Comparison of ENCODE assay signal across 18 cellular contexts in the genomic region with DNA sequence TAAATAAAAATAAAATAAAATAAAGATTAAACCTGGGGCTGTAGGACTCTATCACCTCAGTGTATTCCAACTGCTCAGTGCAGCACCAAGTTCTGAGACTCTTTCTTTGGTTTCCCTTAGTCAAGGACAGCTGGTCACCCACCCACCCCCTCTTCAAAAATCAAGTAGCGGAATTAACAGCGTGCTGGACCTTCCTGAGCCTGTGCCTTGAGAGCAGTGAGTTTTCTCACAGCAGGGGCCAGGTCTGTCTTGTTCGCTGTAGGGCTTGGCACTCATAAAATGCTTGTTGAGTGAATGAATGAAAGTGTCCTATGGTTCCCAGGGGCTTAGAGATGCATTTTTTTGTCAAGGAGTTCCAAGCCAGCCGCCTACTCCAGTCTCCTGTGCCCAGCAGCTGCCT. TPM values are rescaled to one million over a fixed set of nuclear protein-coding genes. Genes with fewer than 3 reads are reported as not detected.
DNase-seq lines count a peak whose midpoint lies in the region; FAIRE-seq and TF ChIP-seq lines count a peak whose summit lies in the region.
"Had no signal": no experiment of that assay in that cellular context is flagged by ENCODE, and none has a peak within 500 bp of the region (broad histone marks: within the 10 kb centered on the region; RNA-seq: fewer than 3 reads in every experiment).

No MANE protein-coding gene starts in this region.

- FAIRE-seq in H1 (lab: Jason Lieb, UNC) = no peak
- FAIRE-seq: G401.6, GM12891 had no signal

- H4K20me1 ChIP-seq in H1 (replicated peaks in 1 of 2; ENCODE audit: control insufficient read depth in 1 of 2, insufficient read depth in 2 of 2, low read length in 2 of 2) = peaks cover 24 to 43% of the 10 kb centered on the region in 2 experiments

- TF ChIP-seq POLR2A in H1 (IDR thresholded peaks at IDR 0.05; ENCODE audit: control extremely low read depth in 1 of 2, low read depth in 2 of 2, low read length in 2 of 2) = no peak
- no peak for TF ChIP-seq POLR2A in thyroid gland (IDR thresholded peaks at IDR 0.05)
- TF ChIP-seq POLR2A in esophagus squamous epithelium (IDR thresholded peaks at IDR 0.05) = no peak

- peaks cover 12% of the 10 kb centered on the region; the same call in 1 of the 2 replicates for H3K23me2 ChIP-seq in H1 (ENCODE audit: low read depth, low read length)

- H2BK12ac ChIP-seq in H1 (ENCODE audit: low read depth, low read length) = no peak overlapping the region

- H2BK20ac ChIP-seq in H1 (ENCODE audit: low read length) = no peak overlapping the region

- no peak overlapping the region for H2BK15ac ChIP-seq in H1 (ENCODE audit: low read length)

- no peak for TF ChIP-seq EP300 in H1 (IDR thresholded peaks at IDR 0.05; ENCODE audit: borderline replicate concordance in 1 of 2, low read depth in 2 of 2, low read length in 2 of 2)

- H4K91ac ChIP-seq in H1 (replicated peaks; ENCODE audit: insufficient read length, low read length) = no peak overlapping the region

- H3K56ac ChIP-seq in H1 (replicated peaks; ENCODE audit: insufficient read length, low read depth, low read length) = no peak overlapping the region

- H3K9me3 ChIP-seq in H1 (ENCODE audit: insufficient read depth in 2 of 2, low read depth in 1 of 2, low read length in 1 of 2) = no peaks in the 10 kb centered on the region
- no peaks in the 10 kb centered on the region for H3K9me3 ChIP-seq in thyroid gland
- no peaks in the 10 kb centered on the region for H3K9me3 ChIP-seq in esophagus squamous epithelium
- H3K9me3 ChIP-seq: HAP-1 had no signal

- no peak overlapping the region for H3K14ac ChIP-seq in H1 (ENCODE audit: insufficient read length)

- H3K36me3 ChIP-seq in H7 (replicated peaks; ENCODE audit: control insufficient read depth, insufficient read depth, low read length) (no peaks in the 10 kb centered on the region), H1 (ENCODE audit: control insufficient read depth in 2 of 4, insufficient read depth in 4 of 4, low read length in 3 of 4) (no peaks in the 10 kb centered on the region), thyroid gland (no peaks in the 10 kb centered on the region), esophagus squamous epithelium (no peaks in the 10 kb centered on the region)
- H3K36me3 ChIP-seq: BLaER1 treated with 17β-estradiol and CSF1 and Interleukin-3, amounts not matched to agents 10 nM and 100 nM; HAP-1 had no signal

- CTCF ChIA-PET in H1 (lab: Charles Lee; ENCODE audit: partially characterized antibody) = interaction anchor here (0.8 to 1.6 kb wide), 5 partner anchors 10 to 203 kb away, joined by 3 to 5 read pairs (median 3); no protein-coding TSS in a partner anchor

- H3K4me3 ChIP-seq in H7 (ENCODE audit: insufficient read depth, low read depth, low read length) (no peak overlapping the region), H1 (ENCODE audit: extremely low read depth in 1 of 4, insufficient read depth in 2 of 4, low read depth in 3 of 4, low read length in 4 of 4) (no peak overlapping the region), thyroid gland (replicated peaks in 1 of 3) (no peak overlapping the region), esophagus squamous epithelium (no peak overlapping the region)
- H3K4me3 ChIP-seq: BLaER1 treated with 17β-estradiol and CSF1 and Interleukin-3, amounts not matched to agents 10 nM and 100 nM; GM23248; HAP-1 had no signal

- H3K4me1 ChIP-seq in H1 (replicated peaks in 1 of 4; ENCODE audit: control insufficient read depth in 3 of 4, insufficient read depth in 4 of 4, low read length in 3 of 4) = peaks cover 3 to 24% (median 18%) of the 10 kb centered on the region in 4 experiments; a peak in 6 of 7 replicates
- peaks cover 21 to 40% of the 10 kb centered on the region in 2 donors for H3K4me1 ChIP-seq in thyroid gland
- peaks cover 25 to 45% (median 30%) of the 10 kb centered on the region in 3 donors for H3K4me1 ChIP-seq in esophagus squamous epithelium
- H3K4me1 ChIP-seq: HAP-1 had no signal

- H3K4ac ChIP-seq in H1 (replicated peaks; ENCODE audit: insufficient read length, low read depth, low read length) = no peak overlapping the region

- no peak overlapping the region for H2AFZ ChIP-seq in H1 (ENCODE audit: low read length)
- H2AFZ ChIP-seq: GM23248 had no signal

- H3K23ac ChIP-seq in H1 (ENCODE audit: insufficient read length) = no peak overlapping the region

- intact Hi-C loops in thyroid gland (cut with DNase I) = no loop called here
- intact Hi-C loops in esophagus squamous epithelium (cut with DNase I) = no loop called here

- H4K8ac ChIP-seq in H1 (ENCODE audit: extremely low read depth, insufficient read depth, low read length) = no peak overlapping the region

- no peak overlapping the region for H3K18ac ChIP-seq in H1 (ENCODE audit: extremely low read depth, low read length)

- no peaks in the 10 kb centered on the region for H3K79me2 ChIP-seq in H1 (ENCODE audit: control insufficient read depth in 1 of 2, insufficient read depth in 2 of 2, low read length in 2 of 2)

- H3K4me2 ChIP-seq in H1 (ENCODE audit: insufficient read depth in 1 of 2, low read depth in 2 of 2, low read length in 2 of 2) = no peak overlapping the region
- H3K4me2 ChIP-seq: BLaER1 treated with 17β-estradiol and CSF1 and Interleukin-3, amounts not matched to agents 10 nM and 100 nM had no signal

- no peak overlapping the region for H3K9ac ChIP-seq in H1 (replicated peaks in 1 of 4; ENCODE audit: extremely low read depth in 1 of 4, low read depth in 3 of 4, low read length in 3 of 4)
- H3K9ac ChIP-seq: BLaER1 treated with 17β-estradiol and CSF1 and Interleukin-3, amounts not matched to agents 10 nM and 100 nM; GM23248 had no signal

- TF ChIP-seq RAD21 in H1 (IDR thresholded peaks at IDR 0.05 in 1 of 2, conservative IDR thresholded peaks at IDR 0.05 in 1 of 2; ENCODE audit: low read depth in 2 of 2, low read length in 2 of 2) = no peak

- DNase-seq in DMS79 (lab: John Stamatoyannopoulos, UW) (peak; percentile 56), H7 (peak; percentile 31), H1 (ENCODE audit: low read depth in 1 of 2, low spot score in 2 of 2) (no peak), thyroid gland (peak; percentile 25 to 44), NCI-H345 treated with DMSO at 0.1 percent for 48 hours (lab: John Stamatoyannopoulos, UW; ENCODE audit: unreplicated experiment) (no peak), HK-2 (ENCODE audit: unreplicated experiment) (no peak), esophagus squamous epithelium (lab: John Stamatoyannopoulos, UW) (no peak)
- DNase-seq: ACHN; CD4-positive, CD25-positive, alpha-beta regulatory T cell; EL; GM23248; IMR-90; KBM-7 had no signal

- no peak overlapping the region for H2AK5ac ChIP-seq in H1 (ENCODE audit: low read depth, low read length)

- POLR2A ChIA-PET in H1 (lab: Charles Lee; ENCODE audit: partially characterized antibody) = no interaction called here

- H3K27me3 ChIP-seq in H7 (ENCODE audit: control insufficient read depth, insufficient read depth, low read length) (peaks cover 100% of the 10 kb centered on the region), H1 (replicated peaks in 1 of 4; ENCODE audit: control insufficient read depth in 3 of 4, extremely low read depth in 1 of 4, insufficient read depth in 3 of 4, low read length in 3 of 4) (peaks cover 98 to 100% (median 99%) of the 10 kb centered on the region in 4 experiments), thyroid gland (peaks cover 75% of the 10 kb centered on the region), esophagus squamous epithelium (peaks cover 35 to 100% (median 72%) of the 10 kb centered on the region in 4 donors)

- no peaks in the 10 kb centered on the region for H3K79me1 ChIP-seq in H1 (ENCODE audit: low read depth, low read length)

- H2BK120ac ChIP-seq in H1 (replicated peaks; ENCODE audit: low read depth, low read length) = no peak overlapping the region

- H4K5ac ChIP-seq in H1 (ENCODE audit: insufficient read length, low read depth, low read length) = no peak overlapping the region

- 7% methylated on average over 4 of the region's 4 CpGs; no CpG with 5 or more reads in 1 of the 2 experiments for WGBS in H1 (ENCODE audit: extremely low coverage in 1 of 2, insufficient coverage in 1 of 2, insufficient read length in 1 of 2, insufficient replicate concordance in 2 of 2, low coverage in 1 of 2, low lambda C conversion rate in 2 of 2, missing lambda C conversion rate in 1 of 2), 2 experiments
- 13 to 22% methylated on average over 4 of the region's 4 CpGs for WGBS in thyroid gland, 2 donors
- WGBS in esophagus squamous epithelium, 2 donors = 17 to 28% methylated on average over 4 of the region's 4 CpGs

- H2BK5ac ChIP-seq in H1 (ENCODE audit: low read depth, low read length) = no peak overlapping the region

- TF ChIP-seq CTCF in H1 (IDR thresholded peaks at IDR 0.05; ENCODE audit: control extremely low read depth in 1 of 3, insufficient read depth in 1 of 3, low read depth in 1 of 3, low read length in 3 of 3) = no peak
- no peak for TF ChIP-seq CTCF in thyroid gland (IDR thresholded peaks at IDR 0.05)
- no peak for TF ChIP-seq CTCF in esophagus squamous epithelium (IDR thresholded peaks at IDR 0.05)

- no peak overlapping the region for H3K27ac ChIP-seq in H1 (ENCODE audit: low read depth, low read length)
- H3K27ac ChIP-seq in thyroid gland = no peak overlapping the region
- H3K27ac ChIP-seq in esophagus squamous epithelium = no peak overlapping the region
- H3K27ac ChIP-seq: BLaER1 treated with 17β-estradiol and CSF1 and Interleukin-3, amounts not matched to agents 10 nM and 100 nM; GM23248 had no signal

TF ChIP-seq in H1, 55 proteins besides CTCF, POLR2A, EP300 and RAD21:
- TF ChIP-seq SIN3A (conservative IDR thresholded peaks at IDR 0.05 in 1 of 2, IDR thresholded peaks at IDR 0.05 in 1 of 2; ENCODE audit: low read depth in 1 of 2, low read length in 2 of 2) (no peak), RNF2 (IDR thresholded peaks at IDR 0.05; ENCODE audit: borderline replicate concordance, low read depth, low read length, missing control alignments, poor library complexity, severe bottlenecking) (peak; percentile 80)

RNA-seq across cellular contexts. Expression of a gene that starts 2.9 kb away (rescaled TPM):
- not detected in 2 replicates for total RNA-seq in H7 (2014; rRNA removed; shearing (Covaris generic))
- not detected in 2 replicates for total RNA-seq in H1 (2021; fragmentation: NEBNext Ultra II Directional; extraction: Animal tissue kit (Norgen Biotek cat#: 25700))
- not detected in 2 replicates for polyA plus RNA-seq in H1 (2011; rRNA removed)
- polyA plus RNA-seq in H1 (2011; cell fraction: cytosol; rRNA removed) = not detected
- polyA plus RNA-seq in H1 (2011; cell fraction: nucleus; rRNA removed) = not detected
- polyA plus RNA-seq in H1 (2012, experiment 1 of 2) = 0.05 to 0.06 TPM in 2 of 4 replicates, not detected in the others
- polyA plus RNA-seq in H1 (2012, experiment 2 of 2) = not detected
- not detected for polyA plus RNA-seq in H1 (2013, experiment 1 of 2)
- polyA plus RNA-seq in H1 (2013, experiment 2 of 2) = not detected
- not detected in 2 replicates for polyA minus RNA-seq in H1 (2011; rRNA and poly(A)+ RNA removed)
- polyA minus RNA-seq in H1 (2011; cell fraction: cytosol; rRNA and poly(A)+ RNA removed) = not detected
- not detected for polyA minus RNA-seq in H1 (2011; cell fraction: nucleus; rRNA and poly(A)+ RNA removed)
- total RNA-seq in thyroid gland (under 1 TPM in 2 of 4 donors, not detected in 2; 0.10 to 0.11 TPM), esophagus squamous epithelium (not detected)
- total RNA-seq: CD4-positive, CD25-positive, alpha-beta regulatory T cell; GM23248; HT-29; IMR-90 had no signal
- polyA plus RNA-seq: CD4-positive, CD25-positive, alpha-beta regulatory T cell; GM23248; IMR-90 had no signal

Comparison
In these comparisons a context has a peak if more than half of its experiments do, and no peak if none do; other contexts are left out.
1. DNase-seq: peak in DMS79 (single experiment), H7 (single experiment) and thyroid gland (2 of 2); none in H1 (0 of 2), NCI-H345 treated with DMSO at 0.1 percent for 48 hours (single experiment), HK-2 (single experiment) and esophagus squamous epithelium (single experiment).